1 cellular context compared by ENCODE assay signal in genomic region chr12:69070319-69071090, GRCh38.
TF ChIP-seq lines count a peak whose summit lies in the region.

No MANE protein-coding gene starts in this region.

TF ChIP-seq in GM23338, 12 proteins besides CTCF, POLR2A, EP300 and RAD21 (continued from another document):
- no peak for TF ChIP-seq REST (IDR thresholded peaks at IDR 0.05; ENCODE audit: unreplicated experiment)
- no peak for TF ChIP-seq ZNF462 (CRISPR knock-in tag; IDR thresholded peaks at IDR 0.05)
- TF ChIP-seq EZH2 (IDR thresholded peaks at IDR 0.05; ENCODE audit: low read depth, unreplicated experiment) = no peak
- no peak for TF ChIP-seq JUNB (IDR thresholded peaks at IDR 0.05; ENCODE audit: unreplicated experiment)
- no peak for TF ChIP-seq CREB1 (CRISPR knock-in tag; IDR thresholded peaks at IDR 0.05; ENCODE audit: low read depth)
